ENCODE assay signal across 19 cellular contexts in the genomic region with DNA sequence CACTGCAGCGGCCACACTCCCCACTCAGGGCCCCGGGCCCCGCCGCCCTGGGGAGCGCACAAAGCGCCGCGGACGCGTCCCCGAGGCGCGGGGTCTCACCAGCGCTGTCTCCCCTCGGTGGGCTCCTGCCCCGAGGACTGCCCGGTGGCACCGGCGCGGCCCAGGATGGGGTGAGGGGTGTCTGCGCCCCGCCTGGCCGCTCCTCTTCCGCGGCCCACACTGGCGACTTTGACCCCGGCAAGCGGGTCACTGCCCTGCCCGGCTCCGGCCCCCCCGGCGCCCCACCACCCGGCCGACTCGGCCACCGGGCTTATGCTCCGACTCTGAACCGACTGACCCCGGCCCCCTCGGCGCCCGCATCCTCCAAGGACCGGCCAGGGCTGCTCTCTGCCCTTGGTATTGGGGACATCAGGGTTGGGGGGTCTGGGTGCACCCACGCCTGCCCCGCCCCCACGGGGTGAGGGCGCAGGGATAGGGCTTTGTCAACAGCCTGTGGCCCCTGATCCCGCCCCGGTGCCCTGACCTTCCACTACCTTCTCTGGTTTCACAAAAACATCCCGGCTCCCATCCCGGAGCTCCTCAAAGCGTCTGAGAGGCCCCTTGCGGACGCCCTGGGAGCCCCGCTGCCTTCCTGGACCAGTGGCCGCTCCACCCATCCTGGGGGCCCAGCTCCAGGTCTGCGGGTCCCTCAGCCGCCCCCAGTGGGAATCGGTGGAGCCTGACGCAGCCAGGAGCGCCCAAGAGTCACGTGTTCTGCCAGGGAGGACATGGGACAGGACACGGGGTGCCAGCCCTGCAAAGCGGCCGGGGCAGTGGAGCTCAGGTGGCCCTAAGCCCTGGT. TPM values are rescaled to one million over a fixed set of nuclear protein-coding genes. Genes with fewer than 3 reads are reported as not detected.
DNase-seq lines count a peak whose midpoint lies in the region; TF ChIP-seq lines count a peak whose summit lies in the region.
"Had no signal": no experiment of that assay in that cellular context is flagged by ENCODE, and none has a peak within 500 bp of the region (broad histone marks: within the 10 kb centered on the region; RNA-seq: fewer than 3 reads in every experiment).

No MANE protein-coding gene starts in this region.

- DNase-seq in H9 (no peak), ascending aorta (ENCODE audit: low spot score in 2 of 2) (no peak), SKM-1 (lab: John Stamatoyannopoulos, UW; ENCODE audit: unreplicated experiment) (no peak), mesenteric fat pad (ENCODE audit: low spot score) (no peak)
- DNase-seq in activated T-cell treated with anti-CD3 and anti-CD28 coated beads, Interleukin-2, amount 50 U/mL, for 1 hour, result no peak
- DNase-seq: activated CD4-positive, CD25-positive, alpha-beta regulatory T cell; activated T-cell treated with anti-CD3 and anti-CD28 coated beads, Interleukin-2, amount 50 U/mL, for 24 hours; C1 segment of cervical spinal cord; KG1; NCI-H1694 treated with DMSO at 0.1 percent for 48 hours; NCI-H774; posterior cingulate gyrus; stimulated activated CD4-positive, alpha-beta T cell treated with anti-CD3 and anti-CD28 coated beads, Interleukin-1b, Interleukin-23, amount 100 ng/mL, for 48 hours had no signal

- no peak overlapping the region for H3K23ac ChIP-seq in H9 (ENCODE audit: insufficient read length, low read depth, low read length)

- H3K36me3 Mint-ChIP-seq in H9 (ENCODE audit: insufficient read depth in 1 of 3, low read depth in 3 of 3) (peaks cover 0 to 2% (median 0%) of the 10 kb centered on the region in 3 experiments; a peak in 2 of 7 replicates), nephron (ENCODE audit: low read depth) (peaks cover 7% of the 10 kb centered on the region)
- H3K36me3 Mint-ChIP-seq: stimulated activated memory B cell treated with anti-CD40 and anti-IgM and Interleukin-4, amounts not matched to agents 10 μg/mL and 1 μg/mL and 100 μg/mL, for 72 hours had no signal

- peak overlapping the region; percentile 51 to 74 for H3K4me3 Mint-ChIP-seq in H9
- peak overlapping the region; percentile 46 to 72 (median 71) for H3K4me3 Mint-ChIP-seq in nephron
- H3K4me3 Mint-ChIP-seq: activated T-cell treated with anti-CD3 and anti-CD28 coated beads, Interleukin-2, amount 50 U/mL, for 24 hours; stimulated activated memory B cell treated with anti-CD40 and anti-IgM and Interleukin-4, amounts not matched to agents 10 μg/mL and 1 μg/mL and 100 μg/mL, for 72 hours had no signal

- H3K4me1 ChIP-seq in H9 (ENCODE audit: insufficient read depth, low read length) (no peaks in the 10 kb centered on the region), ascending aorta (peaks cover 0 to 9% of the 10 kb centered on the region in 2 donors)

- H2BK5ac ChIP-seq in H9 (ENCODE audit: insufficient read length, low read length), result no peak overlapping the region

- intact Hi-C loops in ascending aorta (cut with DNase I), result no loop called here

- no peak overlapping the region for H2AFZ ChIP-seq in H9 (ENCODE audit: low read length)

- no peak overlapping the region for H3K18ac ChIP-seq in H9 (ENCODE audit: insufficient read length, low read depth, low read length)

- no peak overlapping the region for H3K9ac ChIP-seq in H9 (ENCODE audit: extremely low read depth, insufficient read length, low read length)

- no peak overlapping the region for H2BK20ac ChIP-seq in H9 (ENCODE audit: low read depth, low read length, poor library complexity, severe bottlenecking)

- H3K27me3 Mint-ChIP-seq in H9 (ENCODE audit: low read depth), result peaks cover 89% of the 10 kb centered on the region
- peaks cover 87% of the 10 kb centered on the region for H3K27me3 Mint-ChIP-seq in nephron (ENCODE audit: low read depth)

- H3K4me2 ChIP-seq in H9 (ENCODE audit: insufficient read depth, insufficient read length, low read length), result peak overlapping the region; percentile 28

- H3K9me3 Mint-ChIP-seq in H9, result peaks cover 2 to 10% of the 10 kb centered on the region in 2 experiments
- peaks cover 4% of the 10 kb centered on the region for H3K9me3 Mint-ChIP-seq in nephron
- H3K9me3 Mint-ChIP-seq: activated T-cell treated with anti-CD3 and anti-CD28 coated beads, Interleukin-2, amount 50 U/mL, for 24 hours; stimulated activated memory B cell treated with anti-CD40 and anti-IgM and Interleukin-4, amounts not matched to agents 10 μg/mL and 1 μg/mL and 100 μg/mL, for 72 hours had no signal

- no peak overlapping the region for H3T11ph ChIP-seq in H9 (ENCODE audit: low read length)

- no peaks in the 10 kb centered on the region for H3K79me1 ChIP-seq in H9 (ENCODE audit: insufficient read depth, low read depth, low read length, poor library complexity, severe bottlenecking)

- H3K14ac ChIP-seq in H9 (ENCODE audit: insufficient read depth, low read length), result no peak overlapping the region

- H3K9me3 ChIP-seq in H9 (ENCODE audit: control insufficient read depth, low read depth, low read length) (no peaks in the 10 kb centered on the region), ascending aorta (no peaks in the 10 kb centered on the region)

- H3K27ac Mint-ChIP-seq in H9 (no peak overlapping the region), nephron (no peak overlapping the region)
- H3K27ac Mint-ChIP-seq: activated T-cell treated with anti-CD3 and anti-CD28 coated beads, Interleukin-2, amount 50 U/mL, for 24 hours; stimulated activated memory B cell treated with anti-CD40 and anti-IgM and Interleukin-4, amounts not matched to agents 10 μg/mL and 1 μg/mL and 100 μg/mL, for 72 hours had no signal

- H3K27ac ChIP-seq in H9 (ENCODE audit: insufficient read length, low read depth, low read length) (no peak overlapping the region), ascending aorta (no peak overlapping the region)
- H3K27ac ChIP-seq: SJSA1 had no signal

- H2BK12ac ChIP-seq in H9 (ENCODE audit: insufficient read length, low read depth, low read length), result no peak overlapping the region

- H4K8ac ChIP-seq in H9 (replicated peaks; ENCODE audit: insufficient read length, low read depth, low read length), result no peak overlapping the region

- no peaks in the 10 kb centered on the region for H3K36me3 ChIP-seq in ascending aorta
- H3K36me3 ChIP-seq: SJSA1 had no signal

- no peaks in the 10 kb centered on the region for H4K20me1 ChIP-seq in H9 (ENCODE audit: control insufficient read depth, insufficient read depth, insufficient read length)

- H3K4me1 Mint-ChIP-seq in H9, result peaks cover 0 to 6% of the 10 kb centered on the region in 2 experiments; a peak in 1 of 4 replicates
- no peaks in the 10 kb centered on the region for H3K4me1 Mint-ChIP-seq in nephron

- H3K27me3 ChIP-seq in H9 (ENCODE audit: insufficient read depth, low read length) (peaks cover 32% of the 10 kb centered on the region), ascending aorta (peaks cover 32% of the 10 kb centered on the region)

- peak overlapping the region; percentile 7 to 20 for H3K4me3 ChIP-seq in ascending aorta
- H3K4me3 ChIP-seq: SJSA1 had no signal

- WGBS in H9 (ENCODE audit: extremely low coverage, insufficient read length, low lambda C conversion rate), result no CpG with 5 or more reads among the region's 65 CpGs

- H3K23me2 ChIP-seq in H9 (ENCODE audit: insufficient read length, low read depth, low read length, poor library complexity, severe bottlenecking), result peaks cover 6% of the 10 kb centered on the region

- no peak overlapping the region for H2BK15ac ChIP-seq in H9 (ENCODE audit: low read depth, low read length)

- no peak overlapping the region for H4K5ac ChIP-seq in H9 (ENCODE audit: insufficient read length, low read depth, low read length)

- H4K91ac ChIP-seq in H9 (ENCODE audit: insufficient read length, low read depth, low read length), result no peak overlapping the region

- no peak overlapping the region for H2BK120ac ChIP-seq in H9 (ENCODE audit: low read depth, low read length, poor library complexity, severe bottlenecking)

- no peak overlapping the region for H2AK5ac ChIP-seq in H9 (ENCODE audit: insufficient read length, low read length)

- TF ChIP-seq CTCF in H9 (conservative IDR thresholded peaks at IDR 0.05) (no peak), ascending aorta (IDR thresholded peaks at IDR 0.05) (no peak), nephron (IDR thresholded peaks at IDR 0.05; ENCODE audit: unreplicated experiment in 3 of 3) (no peak)

- H3K4ac ChIP-seq in H9 (ENCODE audit: low read depth, low read length), result no peak overlapping the region

- no peak overlapping the region for H3K56ac ChIP-seq in H9 (ENCODE audit: insufficient read length, low read depth, low read length)

- no peaks in the 10 kb centered on the region for H3K79me2 ChIP-seq in H9 (ENCODE audit: insufficient read depth, low read length)

RNA-seq across cellular contexts. Expression of gene GCGR, which starts 0.8 kb away (rescaled TPM):
- total RNA-seq in H9 (2021) (0.24 and 0.26 TPM in 2 replicates), ascending aorta (not detected), mesenteric fat pad (0.26 TPM)
- total RNA-seq: astrocyte, lung microvascular endothelial cell, SJSA1 had no signal

RNA-seq across cellular contexts. Expression of gene MCRIP1, which starts 28.3 kb away (rescaled TPM):
- total RNA-seq in H9 (2021) (117 and 118 TPM in 2 replicates), ascending aorta (149 TPM), mesenteric fat pad (63.2 TPM)

RNA-seq across cellular contexts. Expression of gene PPP1R27, which starts 30.1 kb away (rescaled TPM):
- total RNA-seq in H9 (2021), result 0.15 and 0.22 TPM in 2 replicates
- total RNA-seq in ascending aorta, result not detected
- total RNA-seq in mesenteric fat pad, result not detected
- total RNA-seq: astrocyte, G401, lung microvascular endothelial cell, SJSA1 had no signal

RNA-seq across cellular contexts. Expression of gene P4HB, which starts 55.6 kb away (rescaled TPM):
- 364 and 366 TPM in 2 replicates for total RNA-seq in H9 (2021)
- total RNA-seq in ascending aorta, result 670 TPM
- 575 TPM for total RNA-seq in mesenteric fat pad
